Comparison of ENCODE assay signal across 23 cellular contexts in genomic region chr11:28900427-28900826, GRCh38.
"Had no signal": no experiment of that assay in that cellular context is flagged by ENCODE, and none has a peak within 500 bp of the region (broad histone marks: within the 10 kb centered on the region; RNA-seq: fewer than 3 reads in every experiment).

No MANE protein-coding gene starts in this region.

- H3K36me3 ChIP-seq: left ventricle myocardium inferior, ovary, spleen, thyroid gland, transverse colon, upper lobe of left lung, vagina had no signal

- FAIRE-seq: keratinocyte had no signal

- H3K27me3 ChIP-seq: ovary, spleen, testis, thyroid gland, transverse colon, upper lobe of left lung, vagina had no signal

- DNase-seq: hippocampal formation; left ventricle myocardium inferior; midbrain; mucosa of descending colon; naive thymus-derived CD4-positive, alpha-beta T cell; ovary; retina; right cardiac atrium; spleen; stimulated activated CD4-positive, alpha-beta T cell treated with anti-CD3 and anti-CD28 coated beads, Interleukin-4, amount 100 ng/mL, for 24 hours; stimulated activated naive CD4-positive, alpha-beta T cell; stimulated activated naive CD8-positive, alpha-beta T cell treated with anti-CD3 and anti-CD28 coated beads, Interleukin-15, amount 100 ng/mL, for 72 hours; testis; thyroid gland; transverse colon; upper lobe of left lung had no signal

- H3K27ac ChIP-seq: left ventricle myocardium inferior, ovary, skin epidermis, spleen, testis, thyroid gland, transverse colon, upper lobe of left lung, vagina had no signal

- H3K9me3 ChIP-seq: mucosa of descending colon, ovary, testis, thyroid gland, transverse colon, upper lobe of left lung, vagina had no signal

- H3K4me1 ChIP-seq: left ventricle myocardium inferior, spleen, testis, thyroid gland, transverse colon, upper lobe of left lung, vagina had no signal

- H3K4me3 ChIP-seq: left ventricle myocardium inferior, lung, mucosa of descending colon, ovary, skin epidermis, spleen, testis, thyroid gland, transverse colon, upper lobe of left lung, vagina had no signal

- ATAC-seq: mucosa of descending colon; naive thymus-derived CD4-positive, alpha-beta T cell; natural killer cell treated with Interleukin-12 subunit alpha and Interleukin-12 subunit beta and Interleukin-15 and Interleukin-18, amount 100 ng/mL, for 72 hours; right cardiac atrium; sciatic nerve; stimulated activated effector memory CD8-positive, alpha-beta T cell treated with anti-CD3 and anti-CD28 coated beads, Interleukin-12 subunit alpha, Interleukin-12 subunit beta, amount 100 ng/mL, for 72 hours; stimulated activated naive CD8-positive, alpha-beta T cell treated with anti-CD3 and anti-CD28 coated beads, Interleukin-15, amount 100 ng/mL, for 72 hours had no signal
